Comparison of ENCODE assay signal across 1 cellular context in the genomic region with DNA sequence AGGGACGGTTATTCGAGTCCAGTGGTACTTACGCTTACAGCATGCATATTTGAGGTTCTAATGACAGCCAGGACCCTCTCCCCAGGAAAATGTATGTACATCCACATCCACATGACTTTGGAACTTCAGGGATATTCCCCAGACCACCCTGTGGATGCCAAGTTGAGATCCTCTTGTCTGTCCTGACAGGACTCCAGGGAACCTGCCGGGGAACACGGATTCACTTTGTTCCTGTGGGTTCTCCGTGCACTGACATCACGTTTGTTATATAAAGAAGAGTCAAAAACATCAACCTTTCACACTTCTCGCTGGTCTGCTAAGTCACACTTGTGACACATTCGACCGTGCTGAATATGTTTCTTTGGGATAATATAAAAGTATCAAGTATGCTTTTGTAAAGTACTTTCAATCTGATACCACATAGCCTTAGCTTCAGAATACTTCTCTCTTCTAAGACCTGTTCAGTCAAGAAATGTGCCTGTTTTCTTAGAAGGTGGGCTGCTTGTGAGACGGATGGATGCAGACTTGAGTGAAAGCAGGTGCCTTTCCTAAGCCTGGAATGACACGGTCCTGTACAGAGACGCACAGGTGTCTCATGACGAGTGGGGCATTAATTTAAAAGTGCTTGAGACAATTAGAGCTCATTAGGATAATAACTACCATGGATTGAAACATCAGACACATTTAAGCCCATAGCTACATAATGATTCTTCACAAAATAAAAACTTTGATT.
TF ChIP-seq lines count a peak whose summit lies in the region.

No MANE protein-coding gene starts in this region.

TF ChIP-seq in GM23338, 12 proteins besides CTCF, POLR2A, EP300 and RAD21 (continued from another document):
- TF ChIP-seq, protein P1, sequence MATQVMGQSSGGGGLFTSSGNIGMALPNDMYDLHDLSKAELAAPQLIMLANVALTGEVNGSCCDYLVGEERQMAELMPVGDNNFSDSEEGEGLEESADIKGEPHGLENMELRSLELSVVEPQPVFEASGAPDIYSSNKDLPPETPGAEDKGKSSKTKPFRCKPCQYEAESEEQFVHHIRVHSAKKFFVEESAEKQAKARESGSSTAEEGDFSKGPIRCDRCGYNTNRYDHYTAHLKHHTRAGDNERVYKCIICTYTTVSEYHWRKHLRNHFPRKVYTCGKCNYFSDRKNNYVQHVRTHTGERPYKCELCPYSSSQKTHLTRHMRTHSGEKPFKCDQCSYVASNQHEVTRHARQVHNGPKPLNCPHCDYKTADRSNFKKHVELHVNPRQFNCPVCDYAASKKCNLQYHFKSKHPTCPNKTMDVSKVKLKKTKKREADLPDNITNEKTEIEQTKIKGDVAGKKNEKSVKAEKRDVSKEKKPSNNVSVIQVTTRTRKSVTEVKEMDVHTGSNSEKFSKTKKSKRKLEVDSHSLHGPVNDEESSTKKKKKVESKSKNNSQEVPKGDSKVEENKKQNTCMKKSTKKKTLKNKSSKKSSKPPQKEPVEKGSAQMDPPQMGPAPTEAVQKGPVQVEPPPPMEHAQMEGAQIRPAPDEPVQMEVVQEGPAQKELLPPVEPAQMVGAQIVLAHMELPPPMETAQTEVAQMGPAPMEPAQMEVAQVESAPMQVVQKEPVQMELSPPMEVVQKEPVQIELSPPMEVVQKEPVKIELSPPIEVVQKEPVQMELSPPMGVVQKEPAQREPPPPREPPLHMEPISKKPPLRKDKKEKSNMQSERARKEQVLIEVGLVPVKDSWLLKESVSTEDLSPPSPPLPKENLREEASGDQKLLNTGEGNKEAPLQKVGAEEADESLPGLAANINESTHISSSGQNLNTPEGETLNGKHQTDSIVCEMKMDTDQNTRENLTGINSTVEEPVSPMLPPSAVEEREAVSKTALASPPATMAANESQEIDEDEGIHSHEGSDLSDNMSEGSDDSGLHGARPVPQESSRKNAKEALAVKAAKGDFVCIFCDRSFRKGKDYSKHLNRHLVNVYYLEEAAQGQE (IDR thresholded peaks at IDR 0.05; ENCODE audit: unreplicated experiment) = no peak
TF ChIP-seq in GM23338: peak in this region for 0.
